8 cellular contexts compared by ENCODE assay signal in genomic region chr15:68334661-68335124, GRCh38. TPM values are rescaled to one million over a fixed set of nuclear protein-coding genes. Genes with fewer than 3 reads are reported as not detected.
DNase-seq lines count a peak whose midpoint lies in the region; ATAC-seq and TF ChIP-seq lines count a peak whose summit lies in the region.
"Had no signal": no experiment of that assay in that cellular context is flagged by ENCODE, and none has a peak within 500 bp of the region (broad histone marks: within the 10 kb centered on the region; RNA-seq: fewer than 3 reads in every experiment).

No MANE protein-coding gene starts in this region.

- ATAC-seq in IMR-90 (ENCODE audit: low read depth) (peak; percentile 44), HG02884 (IDR thresholded peaks at IDR 0.05; ENCODE audit: unreplicated experiment) (no peak)

- H3K9ac ChIP-seq in IMR-90 (ENCODE audit: low read depth, low read length), result no peak overlapping the region

- dilution Hi-C loops in IMR-90 (cut with HindIII; ENCODE audit: low sequenced_read_pairs, unreplicated experiment), result no loop called here

- intact Hi-C loops in IMR-90 (cut with micrococcal nuclease), result no loop called here
- intact Hi-C loops in uterus (cut with DNase I; ENCODE audit: low total_unique reads), result no loop called here

- TF ChIP-seq CTCF in IMR-90 (conservative IDR thresholded peaks at IDR 0.05; ENCODE audit: low read depth, low read length), result no peak
- TF ChIP-seq CTCF in cardiac fibroblast (IDR thresholded peaks at IDR 0.05; ENCODE audit: low read depth, low read length), result no peak
- peak in 1 of 4 experiments; percentile 7 for TF ChIP-seq CTCF in uterus (IDR thresholded peaks at IDR 0.05)

- peak overlapping the region; percentile 67 for H2BK120ac ChIP-seq in IMR-90 (ENCODE audit: low read depth, low read length)

- H4K5ac ChIP-seq in IMR-90 (ENCODE audit: low read depth, low read length), result 0 out of 2 replicates have a peak overlapping the region, but pooled peaks have one; percentile 1

- H3K23ac ChIP-seq in IMR-90 (ENCODE audit: low read depth, low read length), result no peak overlapping the region

- H4K91ac ChIP-seq in IMR-90 (ENCODE audit: insufficient read depth, low read depth, low read length), result peak overlapping the region; percentile 42; the same call in 1 of the 2 replicates

- in situ Hi-C loops in IMR-90 (cut with MboI; ENCODE audit: low sequenced_read_pairs), result no loop called here

- no peaks in the 10 kb centered on the region for H3K27me3 ChIP-seq in IMR-90 (ENCODE audit: control insufficient read depth, insufficient read depth, low read length)
- no peaks in the 10 kb centered on the region for H3K27me3 ChIP-seq in uterus

- H4K20me1 ChIP-seq in IMR-90 (ENCODE audit: insufficient read depth, low read length), result no peaks in the 10 kb centered on the region

- POLR2A ChIA-PET in IMR-90 (lab: Charles Lee; ENCODE audit: unreplicated experiment), result no interaction called here

- H3K4me2 ChIP-seq in IMR-90 (ENCODE audit: low read depth, low read length), result no peak overlapping the region

- H3K4me1 ChIP-seq in IMR-90 (ENCODE audit: control insufficient read depth, insufficient read depth, low read length), result peaks cover 18% of the 10 kb centered on the region
- H3K4me1 ChIP-seq in uterus, result peaks cover 0 to 20% of the 10 kb centered on the region in 2 donors

- no peak overlapping the region for H2BK5ac ChIP-seq in IMR-90 (ENCODE audit: low read depth, low read length, poor library complexity, severe bottlenecking)

- H3K36me3 ChIP-seq in IMR-90 (ENCODE audit: control insufficient read depth, insufficient read depth, low read length), result peaks cover 3% of the 10 kb centered on the region; the same call in 1 of the 2 replicates
- H3K36me3 ChIP-seq in uterus, result no peaks in the 10 kb centered on the region

- no peak overlapping the region; the same call in 1 of the 2 replicates for H3K18ac ChIP-seq in IMR-90 (ENCODE audit: low read depth, low read length)

- TF ChIP-seq POLR2A in IMR-90 (IDR thresholded peaks at IDR 0.05; ENCODE audit: low read depth, low read length) (no peak), uterus (IDR thresholded peaks at IDR 0.05) (no peak)

- no peak overlapping the region for H3K4me3 ChIP-seq in IMR-90 (ENCODE audit: insufficient read depth, low read depth, low read length)
- no peak overlapping the region for H3K4me3 ChIP-seq in cardiac fibroblast (replicated peaks in 1 of 2; ENCODE audit: low read depth in 2 of 2, low read length in 2 of 2)
- H3K4me3 ChIP-seq in uterus, result no peak overlapping the region

- H3K9me3 ChIP-seq in IMR-90 (ENCODE audit: control insufficient read depth, insufficient read depth, low read length) (no peaks in the 10 kb centered on the region), uterus (no peaks in the 10 kb centered on the region)

- CTCF ChIA-PET in IMR-90 (lab: Yijun Ruan, JAX), result no interaction called here

- H2AK5ac ChIP-seq in IMR-90 (ENCODE audit: low read depth, low read length), result peak overlapping the region; percentile 76; the same call in 1 of the 2 replicates

- TF ChIP-seq RAD21 in IMR-90 (IDR thresholded peaks at IDR 0.05; ENCODE audit: low read length), result no peak

- H4K8ac ChIP-seq in IMR-90 (ENCODE audit: low read depth in 2 of 2, low read length in 2 of 2), result peak overlapping the region in 1 of 2 experiments; percentile 9; a peak in 2 of 4 replicates

- H3K9me1 ChIP-seq in IMR-90 (ENCODE audit: insufficient read depth, low read length), result peaks cover 18% of the 10 kb centered on the region

- no peak overlapping the region for H3K56ac ChIP-seq in IMR-90 (ENCODE audit: extremely low read depth, insufficient read depth, low read length)

- H2AFZ ChIP-seq in IMR-90 (replicated peaks; ENCODE audit: low read length, poor library complexity), result peak overlapping the region; percentile 35

- H3K4ac ChIP-seq in IMR-90 (ENCODE audit: low read depth, low read length), result peak overlapping the region; percentile 64

- BruUV-seq in IMR-90 (replicated peaks; lab: Mats Ljungman, UMichigan), result no TSS peak

- no peak overlapping the region for H2AK9ac ChIP-seq in IMR-90 (replicated peaks; ENCODE audit: low read depth, low read length, poor library complexity)

- DNase-seq in IMR-90 (peak; percentile 45), cardiac fibroblast (ENCODE audit: low read depth in 2 of 2) (peak; percentile 38 to 63), hepatic stellate cell (ENCODE audit: low spot score) (peak; percentile 89), uterus (no peak), inferior parietal cortex (ENCODE audit: extremely low spot score) (no peak), HPDE6-E6E7 (ENCODE audit: extremely low spot score) (no peak)
- DNase-seq: HCEC 1CT had no signal

- peak overlapping the region; percentile 25; the same call in 1 of the 2 replicates for H3K14ac ChIP-seq in IMR-90 (replicated peaks; ENCODE audit: low read depth, low read length)

- 97% methylated on average over 4 of the region's 9 CpGs; no CpG with 5 or more reads in 1 of the 2 experiments for WGBS in IMR-90 (ENCODE audit: extremely low coverage in 2 of 2, insufficient read length in 1 of 2), 2 experiments

- H2BK15ac ChIP-seq in IMR-90 (ENCODE audit: low read depth, low read length), result peak overlapping the region; percentile 3; the same call in 1 of the 3 replicates

- H3K79me1 ChIP-seq in IMR-90 (ENCODE audit: low read depth in 1 of 2, low read length in 2 of 2), result no peaks in the 10 kb centered on the region

- no peak overlapping the region for H3K27ac ChIP-seq in IMR-90 (ENCODE audit: insufficient read depth, low read length)
- peak overlapping the region; percentile 78 to 83 for H3K27ac ChIP-seq in uterus

- peak overlapping the region; percentile 1; the same call in 1 of the 2 replicates for H2BK20ac ChIP-seq in IMR-90 (ENCODE audit: low read depth, low read length)

TF ChIP-seq in IMR-90, 13 proteins besides CTCF, POLR2A, EP300 and RAD21:
- TF ChIP-seq CEBPB (IDR thresholded peaks at IDR 0.05; ENCODE audit: low read depth, low read length) (no peak), SMC3 (IDR thresholded peaks at IDR 0.05; ENCODE audit: low read depth, low read length) (no peak), RCOR1 (IDR thresholded peaks at IDR 0.05; ENCODE audit: insufficient replicate concordance, low read length) (no peak)
- TF ChIP-seq, protein P1, sequence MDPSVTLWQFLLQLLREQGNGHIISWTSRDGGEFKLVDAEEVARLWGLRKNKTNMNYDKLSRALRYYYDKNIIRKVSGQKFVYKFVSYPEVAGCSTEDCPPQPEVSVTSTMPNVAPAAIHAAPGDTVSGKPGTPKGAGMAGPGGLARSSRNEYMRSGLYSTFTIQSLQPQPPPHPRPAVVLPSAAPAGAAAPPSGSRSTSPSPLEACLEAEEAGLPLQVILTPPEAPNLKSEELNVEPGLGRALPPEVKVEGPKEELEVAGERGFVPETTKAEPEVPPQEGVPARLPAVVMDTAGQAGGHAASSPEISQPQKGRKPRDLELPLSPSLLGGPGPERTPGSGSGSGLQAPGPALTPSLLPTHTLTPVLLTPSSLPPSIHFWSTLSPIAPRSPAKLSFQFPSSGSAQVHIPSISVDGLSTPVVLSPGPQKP (IDR thresholded peaks at IDR 0.05; ENCODE audit: borderline replicate concordance, low read depth, low read length), result no peak
TF ChIP-seq in IMR-90: peak in this region for 0.

RNA-seq across cellular contexts. Expression of gene FEM1B, which starts 57.1 kb away (rescaled TPM):
- total RNA-seq in IMR-90 (2012; rRNA removed) (47.2 and 51.4 TPM in 2 replicates), uterus (100 to 1,000 TPM in 2 of 4 donors, 10 to 100 TPM in 2; 39.4 to 130 (median 77.4) TPM)
- 16.2 and 16.9 TPM in 2 replicates for polyA plus RNA-seq in IMR-90 (2012; rRNA removed)
- polyA plus RNA-seq in IMR-90 (2012; cell fraction: cytosol; rRNA removed), result 3.0 and 4.1 TPM in 2 replicates
- polyA plus RNA-seq in IMR-90 (2012; cell fraction: nucleus; rRNA removed; ENCODE audit: low replicate concordance), result 3.5 and 17.2 TPM in 2 replicates

Comparison
In these comparisons a context has a peak if more than half of its experiments do, and no peak if none do; other contexts are left out.
1. DNase-seq: peak in IMR-90 (single experiment), cardiac fibroblast (2 of 2) and hepatic stellate cell (single experiment); none in uterus (0 of 2), inferior parietal cortex (single experiment) and HPDE6-E6E7 (single experiment).